ENCODE assay signal across 10 cellular contexts in genomic region chr4:147734496-147734895, GRCh38. TPM values are rescaled to one million over a fixed set of nuclear protein-coding genes. Genes with fewer than 3 reads are reported as not detected.
DNase-seq lines count a peak whose midpoint lies in the region; ATAC-seq and TF ChIP-seq lines count a peak whose summit lies in the region.
"Had no signal": no experiment of that assay in that cellular context is flagged by ENCODE, and none has a peak within 500 bp of the region (broad histone marks: within the 10 kb centered on the region; RNA-seq: fewer than 3 reads in every experiment).

No MANE protein-coding gene starts in this region.

- H3K4me3 Mint-ChIP-seq in T-helper 2 cell treated with Interferon-gamma antibody and Interleukin-4, amounts not matched to agents 5 μg/mL and 100 μg/mL, for 36 hours, result peak overlapping the region; percentile 98

- H3K36me3 ChIP-seq in ascending aorta (no peaks in the 10 kb centered on the region), mucosa of rectum (ENCODE audit: control insufficient read depth in 2 of 2, insufficient read depth in 2 of 2, low read length in 2 of 2) (no peaks in the 10 kb centered on the region), upper lobe of left lung (no peaks in the 10 kb centered on the region)

- H3K27me3 Mint-ChIP-seq in T-helper 2 cell treated with Interferon-gamma antibody and Interleukin-4, amounts not matched to agents 5 μg/mL and 100 μg/mL, for 36 hours (ENCODE audit: low read depth), result peaks cover 3% of the 10 kb centered on the region

- H3K27ac ChIP-seq in ascending aorta, result peak overlapping the region; percentile 86 to 89
- H3K27ac ChIP-seq in mucosa of rectum (ENCODE audit: low read depth in 2 of 2, low read length in 2 of 2), result no peak overlapping the region
- no peak overlapping the region for H3K27ac ChIP-seq in upper lobe of left lung
- H3K27ac ChIP-seq: body of pancreas had no signal

- peaks cover 0 to 9% of the 10 kb centered on the region in 2 donors for H3K4me1 ChIP-seq in ascending aorta
- peaks cover 10 to 14% of the 10 kb centered on the region in 2 donors for H3K4me1 ChIP-seq in mucosa of rectum (ENCODE audit: control insufficient read depth in 2 of 2, insufficient read depth in 2 of 2, low read length in 2 of 2)
- H3K4me1 ChIP-seq in upper lobe of left lung, result peaks cover 0 to 34% (median 25%) of the 10 kb centered on the region in 4 donors

- peaks cover 10% of the 10 kb centered on the region for H3K36me3 Mint-ChIP-seq in T-helper 2 cell treated with Interferon-gamma antibody and Interleukin-4, amounts not matched to agents 5 μg/mL and 100 μg/mL, for 36 hours (ENCODE audit: low read depth)

- no peak overlapping the region for H3K27ac Mint-ChIP-seq in T-helper 2 cell treated with Interferon-gamma antibody and Interleukin-4, amounts not matched to agents 5 μg/mL and 100 μg/mL, for 36 hours

- H3K4me1 Mint-ChIP-seq in T-helper 2 cell treated with Interferon-gamma antibody and Interleukin-4, amounts not matched to agents 5 μg/mL and 100 μg/mL, for 36 hours (ENCODE audit: low read depth), result peaks cover 48% of the 10 kb centered on the region

- intact Hi-C loops in ascending aorta (cut with DNase I), result loop anchor here (5.0 kb wide), 1 partner anchor 53 kb away; no protein-coding TSS in a partner anchor

- no peak overlapping the region for H3K9ac ChIP-seq in mucosa of rectum (ENCODE audit: low read depth in 1 of 2, low read length in 2 of 2)

- 80 to 85% methylated on average over 3 of the region's 3 CpGs for WGBS in upper lobe of left lung, 2 donors

- DNase-seq in T-helper 2 cell treated with Interferon-gamma antibody and Interleukin-4, amounts not matched to agents 5 μg/mL and 100 μg/mL, for 36 hours (ENCODE audit: low spot score), result no peak
- DNase-seq in T-helper 2 cell, result no peak
- no peak for DNase-seq in ascending aorta (ENCODE audit: low spot score in 2 of 2)
- no peak for DNase-seq in upper lobe of left lung
- no peak for DNase-seq in pons (ENCODE audit: low spot score)
- no peak for DNase-seq in activated T-cell treated with anti-CD3 and anti-CD28 coated beads, Interleukin-2, amount 50 U/mL, for 1 hour
- DNase-seq in stimulated activated CD8-positive, alpha-beta memory T cell treated with anti-CD3 and anti-CD28 coated beads, Interleukin-4, amount 100 ng/mL, for 48 hours, result no peak

- no peaks in the 10 kb centered on the region for H3K9me3 Mint-ChIP-seq in T-helper 2 cell treated with Interferon-gamma antibody and Interleukin-4, amounts not matched to agents 5 μg/mL and 100 μg/mL, for 36 hours

- no peak for TF ChIP-seq POLR2A in upper lobe of left lung (IDR thresholded peaks at IDR 0.05)

- ATAC-seq in upper lobe of left lung (ENCODE audit: low FRiP score in 2 of 2), result no peak
- ATAC-seq: A549, body of pancreas had no signal

- H3K9me3 ChIP-seq in ascending aorta (no peaks in the 10 kb centered on the region), mucosa of rectum (ENCODE audit: control insufficient read depth in 2 of 2, low read length in 2 of 2) (no peaks in the 10 kb centered on the region), upper lobe of left lung (no peaks in the 10 kb centered on the region)
- H3K9me3 ChIP-seq: A549, body of pancreas had no signal

- no peak for TF ChIP-seq EP300 in upper lobe of left lung (IDR thresholded peaks at IDR 0.05)

- H3K4me3 ChIP-seq in ascending aorta, result peak overlapping the region; percentile 80 to 94
- H3K4me3 ChIP-seq in mucosa of rectum (ENCODE audit: low read length in 2 of 2), result peak overlapping the region; percentile 74 to 82
- H3K4me3 ChIP-seq in upper lobe of left lung, result peak overlapping the region in 3 of 4 donors; percentile 67 to 87 (median 83)
- H3K4me3 ChIP-seq: A549, body of pancreas had no signal

- no peaks in the 10 kb centered on the region for H3K27me3 ChIP-seq in ascending aorta
- peaks cover 12 to 13% of the 10 kb centered on the region in 2 donors for H3K27me3 ChIP-seq in mucosa of rectum (ENCODE audit: control insufficient read depth in 2 of 2, insufficient read depth in 2 of 2, low read length in 2 of 2)
- no peaks in the 10 kb centered on the region for H3K27me3 ChIP-seq in upper lobe of left lung
- H3K27me3 ChIP-seq: body of pancreas had no signal

- TF ChIP-seq CTCF in ascending aorta (IDR thresholded peaks at IDR 0.05) (no peak), upper lobe of left lung (IDR thresholded peaks at IDR 0.05) (no peak)

RNA-seq across cellular contexts. Expression of gene ARHGAP10, which starts 2.6 kb away (rescaled TPM):
- 77.3 TPM for total RNA-seq in ascending aorta
- total RNA-seq in upper lobe of left lung, result 10 to 100 TPM; 25.9 to 47.1 (median 29.5) TPM

RNA-seq across cellular contexts. Expression of gene PRMT9, which starts 50.5 kb away (rescaled TPM):
- total RNA-seq in ascending aorta (1.6 TPM), upper lobe of left lung (10 to 100 TPM in 2 of 6 donors, 1 to 10 TPM in 4; 5.7 to 12.6 (median 8.0) TPM)

Comparison
In these comparisons a context has a peak if more than half of its experiments do, and no peak if none do; other contexts are left out.
1. H3K27ac ChIP-seq: peak in ascending aorta (2 of 2); none in mucosa of rectum (0 of 2) and upper lobe of left lung (0 of 4).
2. Peak in every context shown above with its lines, with median percentiles within 50 percentile points of each other: H3K4me3 ChIP-seq.